20 cellular contexts compared by ENCODE assay signal in genomic region chr2:241066171-241066892, GRCh38. TPM values are rescaled to one million over a fixed set of nuclear protein-coding genes. Genes with fewer than 3 reads are reported as not detected.
A peak's percentile ranks its signal among the peaks of the same experiment; 100 is the strongest.
DNase-seq lines count a peak whose midpoint lies in the region; ATAC-seq and TF ChIP-seq lines count a peak whose summit lies in the region.
"Had no signal": no experiment of that assay in that cellular context is flagged by ENCODE, and none has a peak within 500 bp of the region (broad histone marks: within the 10 kb centered on the region; RNA-seq: fewer than 3 reads in every experiment).

No MANE protein-coding gene starts in this region.

- peaks cover 32% of the 10 kb centered on the region; the same call in 1 of the 2 replicates for H3K36me3 ChIP-seq in IMR-90 (ENCODE audit: control insufficient read depth, insufficient read depth, low read length)
- peaks cover 0 to 92% of the 10 kb centered on the region in 2 experiments for H3K36me3 ChIP-seq in mesenchymal stem cell (ENCODE audit: control insufficient read depth in 1 of 2, insufficient read depth in 2 of 2, low read depth in 1 of 2, low read length in 2 of 2)
- no peaks in the 10 kb centered on the region for H3K36me3 ChIP-seq in sigmoid colon
- H3K36me3 ChIP-seq: BLaER1 treated with 17β-estradiol and CSF1 and Interleukin-3, amounts not matched to agents 10 nM and 100 nM had no signal

- TF ChIP-seq EP300 in sigmoid colon (IDR thresholded peaks at IDR 0.05): no peak

- in situ Hi-C loops in IMR-90 (cut with MboI; ENCODE audit: low sequenced_read_pairs): no loop called here

- H4K5ac ChIP-seq in IMR-90 (ENCODE audit: low read depth, low read length): no peak overlapping the region

- H3K14ac ChIP-seq in IMR-90 (replicated peaks; ENCODE audit: low read depth, low read length) (no peak overlapping the region), mesenchymal stem cell (ENCODE audit: low read length in 2 of 2) (no peak overlapping the region)

- peak; percentile 37 for DNase-seq in CD14-positive monocyte (ENCODE audit: low spot score)
- no peak for DNase-seq in IMR-90
- DNase-seq in mesenchymal stem cell: no peak
- peak; percentile 46 for DNase-seq in sigmoid colon
- DNase-seq in activated naive CD4-positive, alpha-beta T cell treated with Interleukin-2 at 50 U/mL for 16 hours: no peak
- DNase-seq: DMS79, MG63, NCI-H1092, NCI-H1436 treated with DMSO at 0.1 percent for 48 hours, NCI-H2029, NCI-H345, NCI-H524 treated with DMSO at 0.1 percent for 48 hours had no signal

- H2AFZ ChIP-seq in IMR-90 (replicated peaks; ENCODE audit: low read length, poor library complexity) (peak overlapping the region; percentile 11), mesenchymal stem cell (ENCODE audit: low read depth, low read length) (no peak overlapping the region)

- TF ChIP-seq CTCF in CD14-positive monocyte (IDR thresholded peaks at IDR 0.05) (no peak), IMR-90 (conservative IDR thresholded peaks at IDR 0.05; ENCODE audit: low read depth, low read length) (no peak), sigmoid colon (IDR thresholded peaks at IDR 0.05) (no peak)

- ATAC-seq in IMR-90 (ENCODE audit: low read depth): no peak
- ATAC-seq in HG03196 (IDR thresholded peaks at IDR 0.05; ENCODE audit: unreplicated experiment): no peak
- ATAC-seq in GM19395 (IDR thresholded peaks at IDR 0.05; ENCODE audit: unreplicated experiment): no peak
- ATAC-seq: PC-3 had no signal

- BruUV-seq in IMR-90 (replicated peaks; lab: Mats Ljungman, UMichigan): no TSS peak

- no peaks in the 10 kb centered on the region for H3K36me3 Mint-ChIP-seq in CD14-positive monocyte
- H3K36me3 Mint-ChIP-seq: IgD-negative memory B cell had no signal

- no peak overlapping the region for H3K27ac ChIP-seq in IMR-90 (ENCODE audit: insufficient read depth, low read length)
- H3K27ac ChIP-seq in mesenchymal stem cell (ENCODE audit: low read length, poor library complexity, severe bottlenecking): no peak overlapping the region
- no peak overlapping the region for H3K27ac ChIP-seq in sigmoid colon
- H3K27ac ChIP-seq: BLaER1 treated with 17β-estradiol and CSF1 and Interleukin-3, amounts not matched to agents 10 nM and 100 nM; RWPE1; SJSA1 had no signal

- TF ChIP-seq POLR2A in IMR-90 (IDR thresholded peaks at IDR 0.05; ENCODE audit: low read depth, low read length) (no peak), sigmoid colon (IDR thresholded peaks at IDR 0.05) (no peak)

- H2BK120ac ChIP-seq in IMR-90 (ENCODE audit: low read depth, low read length): no peak overlapping the region
- no peak overlapping the region for H2BK120ac ChIP-seq in mesenchymal stem cell (ENCODE audit: low read depth, low read length)

- no peak overlapping the region for H2AK9ac ChIP-seq in IMR-90 (replicated peaks; ENCODE audit: low read depth, low read length, poor library complexity)

- H3K4ac ChIP-seq in IMR-90 (ENCODE audit: low read depth, low read length) (no peak overlapping the region), mesenchymal stem cell (ENCODE audit: low read depth in 1 of 2, low read length in 2 of 2) (no peak overlapping the region)

- no peak overlapping the region for H2AK5ac ChIP-seq in IMR-90 (ENCODE audit: low read depth, low read length)
- no peak overlapping the region for H2AK5ac ChIP-seq in mesenchymal stem cell (ENCODE audit: low read length, severe bottlenecking)

- H2BK15ac ChIP-seq in IMR-90 (ENCODE audit: low read depth, low read length): no peak overlapping the region
- peak overlapping the region; percentile 33 for H2BK15ac ChIP-seq in mesenchymal stem cell (ENCODE audit: low read depth, poor library complexity, severe bottlenecking)

- POLR2A ChIA-PET in IMR-90 (lab: Charles Lee; ENCODE audit: unreplicated experiment): no interaction called here

- no peak for TF ChIP-seq RAD21 in IMR-90 (IDR thresholded peaks at IDR 0.05; ENCODE audit: low read length)

- no peaks in the 10 kb centered on the region for H3K9me3 ChIP-seq in IMR-90 (ENCODE audit: control insufficient read depth, insufficient read depth, low read length)
- no peaks in the 10 kb centered on the region for H3K9me3 ChIP-seq in mesenchymal stem cell (ENCODE audit: control insufficient read depth, low read length)
- H3K9me3 ChIP-seq in sigmoid colon: no peaks in the 10 kb centered on the region
- H3K9me3 ChIP-seq: BLaER1 treated with 17β-estradiol and CSF1 and Interleukin-3, amounts not matched to agents 10 nM and 100 nM; MG63; SJSA1 had no signal

- intact Hi-C loops in CD14-positive monocyte (cut with micrococcal nuclease) (no loop called here), IMR-90 (cut with micrococcal nuclease) (no loop called here), sigmoid colon (cut with DNase I) (no loop called here)

- peaks cover 7 to 20% (median 12%) of the 10 kb centered on the region in 3 donors for H3K27me3 Mint-ChIP-seq in CD14-positive monocyte (ENCODE audit: low read depth in 3 of 3)
- H3K27me3 Mint-ChIP-seq: IgD-negative memory B cell had no signal

- no peaks in the 10 kb centered on the region for H3K9me3 Mint-ChIP-seq in CD14-positive monocyte
- H3K9me3 Mint-ChIP-seq: H9, IgD-negative memory B cell had no signal

- H3K18ac ChIP-seq in IMR-90 (ENCODE audit: low read depth, low read length) (no peak overlapping the region), mesenchymal stem cell (ENCODE audit: low read depth in 1 of 2, low read length in 2 of 2) (no peak overlapping the region)

- H3K9ac ChIP-seq in IMR-90 (ENCODE audit: low read depth, low read length) (no peak overlapping the region), mesenchymal stem cell (ENCODE audit: low read length) (no peak overlapping the region)
- H3K9ac ChIP-seq: BLaER1 treated with 17β-estradiol and CSF1 and Interleukin-3, amounts not matched to agents 10 nM and 100 nM had no signal

- peak overlapping the region in 1 of 2 donors; percentile 31 for H3K4me3 Mint-ChIP-seq in CD14-positive monocyte
- H3K4me3 Mint-ChIP-seq: H9 had no signal

- H2BK12ac ChIP-seq in mesenchymal stem cell (ENCODE audit: low read length in 2 of 2): no peak overlapping the region

- H4K91ac ChIP-seq in IMR-90 (ENCODE audit: insufficient read depth, low read depth, low read length): no peak overlapping the region
- H4K91ac ChIP-seq in mesenchymal stem cell (ENCODE audit: low read length): no peak overlapping the region

- H2BK5ac ChIP-seq in IMR-90 (ENCODE audit: low read depth, low read length, poor library complexity, severe bottlenecking): no peak overlapping the region
- no peak overlapping the region for H2BK5ac ChIP-seq in mesenchymal stem cell (ENCODE audit: low read depth, low read length, poor library complexity, severe bottlenecking)

- peak overlapping the region in 1 of 7 donors; percentile 12 for H3K27ac Mint-ChIP-seq in CD14-positive monocyte
- H3K27ac Mint-ChIP-seq: IgD-negative memory B cell had no signal

- H3K27me3 ChIP-seq in IMR-90 (ENCODE audit: control insufficient read depth, insufficient read depth, low read length) (no peaks in the 10 kb centered on the region), mesenchymal stem cell (ENCODE audit: control insufficient read depth in 1 of 2, insufficient read depth in 1 of 2, low read length in 2 of 2) (peaks cover 0 to 45% of the 10 kb centered on the region in 2 experiments), sigmoid colon (peaks cover 4 to 51% (median 31%) of the 10 kb centered on the region in 3 donors)
- H3K27me3 ChIP-seq: BLaER1 treated with 17β-estradiol and CSF1 and Interleukin-3, amounts not matched to agents 10 nM and 100 nM; MG63; SJSA1 had no signal

- H3K23ac ChIP-seq in IMR-90 (ENCODE audit: low read depth, low read length) (no peak overlapping the region), mesenchymal stem cell (ENCODE audit: low read length in 2 of 2) (no peak overlapping the region)

- H3K4me1 Mint-ChIP-seq in CD14-positive monocyte: peaks cover 3% of the 10 kb centered on the region
- H3K4me1 Mint-ChIP-seq: IgD-negative memory B cell had no signal

- H3K4me2 ChIP-seq in IMR-90 (ENCODE audit: low read depth, low read length) (no peak overlapping the region), mesenchymal stem cell (ENCODE audit: low read length, poor library complexity, severe bottlenecking) (no peak overlapping the region)
- H3K4me2 ChIP-seq: BLaER1 treated with 17β-estradiol and CSF1 and Interleukin-3, amounts not matched to agents 10 nM and 100 nM had no signal

- H4K20me1 ChIP-seq in IMR-90 (ENCODE audit: insufficient read depth, low read length): no peaks in the 10 kb centered on the region

- H3K4me1 ChIP-seq in IMR-90 (ENCODE audit: control insufficient read depth, insufficient read depth, low read length) (no peaks in the 10 kb centered on the region), mesenchymal stem cell (ENCODE audit: control insufficient read depth, insufficient read depth, low read depth, low read length) (peaks cover 8% of the 10 kb centered on the region), sigmoid colon (peaks cover 0 to 9% (median 1%) of the 10 kb centered on the region in 4 donors)

- no peak overlapping the region for H4K8ac ChIP-seq in IMR-90 (ENCODE audit: low read depth in 2 of 2, low read length in 2 of 2)
- no peak overlapping the region for H4K8ac ChIP-seq in mesenchymal stem cell (ENCODE audit: low read length)

- 89% methylated on average over 11 of the region's 21 CpGs; no CpG with 5 or more reads in 1 of the 2 experiments for WGBS in IMR-90 (ENCODE audit: extremely low coverage in 2 of 2, insufficient read length in 1 of 2), 2 experiments
- 87% methylated on average over 21 of the region's 21 CpGs for WGBS in mesenchymal stem cell
- 93 to 94% methylated on average over 21 of the region's 21 CpGs for WGBS in sigmoid colon, 2 donors

- H3K4me3 ChIP-seq in IMR-90 (ENCODE audit: insufficient read depth, low read depth, low read length) (no peak overlapping the region), mesenchymal stem cell (ENCODE audit: insufficient read depth in 1 of 2, low read depth in 1 of 2, low read length in 2 of 2) (no peak overlapping the region), sigmoid colon (no peak overlapping the region)
- H3K4me3 ChIP-seq: BLaER1 treated with 17β-estradiol and CSF1 and Interleukin-3, amounts not matched to agents 10 nM and 100 nM; MG63; SJSA1 had no signal

- no peaks in the 10 kb centered on the region for H3K79me1 ChIP-seq in IMR-90 (ENCODE audit: low read depth in 1 of 2, low read length in 2 of 2)
- H3K79me1 ChIP-seq in mesenchymal stem cell (replicated peaks; ENCODE audit: low read length, poor library complexity, severe bottlenecking): no peaks in the 10 kb centered on the region

- H2BK20ac ChIP-seq in IMR-90 (ENCODE audit: low read depth, low read length): no peak overlapping the region

- no peak overlapping the region for H3K56ac ChIP-seq in IMR-90 (ENCODE audit: extremely low read depth, insufficient read depth, low read length)

- CTCF ChIA-PET in IMR-90 (lab: Yijun Ruan, JAX): interaction anchor here (0.5 kb wide), 1 partner anchor 9 kb away, joined by 3 read pairs; no protein-coding TSS in a partner anchor

- dilution Hi-C loops in IMR-90 (cut with HindIII; ENCODE audit: low sequenced_read_pairs, unreplicated experiment): no loop called here

- no peaks in the 10 kb centered on the region for H3K9me1 ChIP-seq in IMR-90 (ENCODE audit: insufficient read depth, low read length)

RNA-seq across cellular contexts. Expression of gene MTERF4, which starts 35.8 kb away (rescaled TPM):
- 10 to 100 TPM; 15.5 to 17.8 TPM for polyA plus RNA-seq in CD14-positive monocyte
- total RNA-seq in IMR-90 (2012; rRNA removed): 33.3 and 36.9 TPM in 2 replicates
- polyA plus RNA-seq in IMR-90 (2012; rRNA removed): 21.5 and 26.6 TPM in 2 replicates
- 15.8 and 21.3 TPM in 2 replicates for polyA plus RNA-seq in IMR-90 (2012; cell fraction: cytosol; rRNA removed)
- 57.1 and 104 TPM in 2 replicates for polyA plus RNA-seq in IMR-90 (2012; cell fraction: nucleus; rRNA removed; ENCODE audit: low replicate concordance)
- 16.7 TPM for polyA plus RNA-seq in mesenchymal stem cell (2013, experiment 1 of 2)
- 15.7 TPM for polyA plus RNA-seq in mesenchymal stem cell (2013, experiment 2 of 2)
- 10 to 100 TPM; 18.9 to 47.9 (median 33.2) TPM for total RNA-seq in sigmoid colon
- 10 to 100 TPM; 27.0 to 40.2 (median 29.1) TPM for polyA plus RNA-seq in sigmoid colon

Comparison
In these comparisons a context has a peak if more than half of its experiments do, and no peak if none do; other contexts are left out.
1. DNase-seq: peak in CD14-positive monocyte (single experiment) and sigmoid colon (single experiment); none in IMR-90 (single experiment), mesenchymal stem cell (single experiment) and activated naive CD4-positive, alpha-beta T cell treated with Interleukin-2 at 50 U/mL for 16 hours (single experiment).